29 cellular contexts compared by ENCODE assay signal in genomic region chr6:105941616-105942412, GRCh38.
DNase-seq lines count a peak whose midpoint lies in the region; ATAC-seq and TF ChIP-seq lines count a peak whose summit lies in the region.
"Had no signal": no experiment of that assay in that cellular context is flagged by ENCODE, and none has a peak within 500 bp of the region (broad histone marks: within the 10 kb centered on the region; RNA-seq: fewer than 3 reads in every experiment).

No MANE protein-coding gene starts in this region.

- no peak for DNase-seq in activated CD4-positive, alpha-beta T cell treated with anti-CD3 and anti-CD28 coated beads for 36 hours
- DNase-seq in activated CD4-positive, alpha-beta T cell treated with anti-CD3 and anti-CD28 coated beads, Interleukin-2, amount 10 ng/mL, durations not matched to agents 24 days and 14 days: no peak
- DNase-seq in M059J (ENCODE audit: low read depth) (peak; percentile 34), epithelial cell of esophagus (ENCODE audit: low read depth) (peak; percentile 29), osteoblast (ENCODE audit: insufficient read length, low spot score, missing footprints) (no peak), transverse colon (no peak)
- DNase-seq: 8988T; activated CD4-positive, alpha-beta T cell treated with anti-CD3 and anti-CD28 coated beads for 4 hours; activated naive CD4-positive, alpha-beta T cell treated with anti-CD3 and anti-CD28 coated beads for 36 hours; activated T-cell treated with anti-CD3 and anti-CD28 coated beads, Interleukin-2, amount 50 U/mL, for 48 hours; amygdala; CD4-positive, alpha-beta memory T cell; endodermal cell; hypothalamus; KBM-7; left lung; MV-4-11; NCI-H1694; NCI-H510A; stimulated activated naive CD8-positive, alpha-beta T cell treated with anti-CD3 and anti-CD28 coated beads, Interleukin-15, Interleukin-2, amounts not matched to agents 100 U/mL and 50 U/mL, for 24 hours; tibial artery had no signal

- H3K27ac ChIP-seq in osteoblast (ENCODE audit: low read depth, low read length) (no peak overlapping the region), transverse colon (no peak overlapping the region)
- H3K27ac ChIP-seq: cardiac muscle cell, coronary artery, esophagus muscularis mucosa, left lung, tibial artery had no signal

- H3K4me1 Mint-ChIP-seq in activated CD4-positive, alpha-beta T cell treated with anti-CD3 and anti-CD28 coated beads for 36 hours: peaks cover 11% of the 10 kb centered on the region
- H3K4me1 Mint-ChIP-seq in activated CD4-positive, alpha-beta T cell treated with anti-CD3 and anti-CD28 coated beads, Interleukin-2, amount 10 ng/mL, durations not matched to agents 24 days and 14 days: peaks cover 14% of the 10 kb centered on the region
- H3K4me1 Mint-ChIP-seq: GM23338 had no signal

- intact Hi-C loops in activated CD4-positive, alpha-beta T cell treated with anti-CD3 and anti-CD28 coated beads for 36 hours (cut with DNase I, micrococcal nuclease): no loop called here
- intact Hi-C loops in activated CD4-positive, alpha-beta T cell treated with anti-CD3 and anti-CD28 coated beads, Interleukin-2, amount 10 ng/mL, durations not matched to agents 24 days and 14 days (cut with micrococcal nuclease): no loop called here
- intact Hi-C loops in transverse colon (cut with DNase I; ENCODE audit: low total_unique reads): no loop called here

- POLR2A ChIA-PET in activated CD4-positive, alpha-beta T cell treated with anti-CD3 and anti-CD28 coated beads for 36 hours (lab: Charles Lee): interaction anchor here (0.7 kb wide), 1 partner anchor 25 kb away, joined by 3 read pairs; no protein-coding TSS in a partner anchor

- H3K36me3 Mint-ChIP-seq in activated CD4-positive, alpha-beta T cell treated with anti-CD3 and anti-CD28 coated beads for 36 hours (ENCODE audit: low read depth): no peaks in the 10 kb centered on the region
- H3K36me3 Mint-ChIP-seq in activated CD4-positive, alpha-beta T cell treated with anti-CD3 and anti-CD28 coated beads, Interleukin-2, amount 10 ng/mL, durations not matched to agents 24 days and 14 days (ENCODE audit: low read depth): peaks cover 2% of the 10 kb centered on the region
- H3K36me3 Mint-ChIP-seq: CD4-positive, alpha-beta memory T cell had no signal

- H3K27ac Mint-ChIP-seq in activated CD4-positive, alpha-beta T cell treated with anti-CD3 and anti-CD28 coated beads for 36 hours: no peak overlapping the region
- H3K27ac Mint-ChIP-seq in activated CD4-positive, alpha-beta T cell treated with anti-CD3 and anti-CD28 coated beads, Interleukin-2, amount 10 ng/mL, durations not matched to agents 24 days and 14 days: no peak overlapping the region
- H3K27ac Mint-ChIP-seq: activated naive CD4-positive, alpha-beta T cell treated with anti-CD3 and anti-CD28 coated beads for 36 hours; GM23338; progenitor cell of endocrine pancreas had no signal

- CTCF ChIA-PET in activated CD4-positive, alpha-beta T cell treated with anti-CD3 and anti-CD28 coated beads for 36 hours (lab: Charles Lee): interaction anchor here (0.7 kb wide), 1 partner anchor 35 kb away, joined by 3 read pairs; no protein-coding TSS in a partner anchor

- H3K4me3 ChIP-seq in epithelial cell of esophagus (ENCODE audit: low read length): no peak overlapping the region
- H3K4me3 ChIP-seq in osteoblast (ENCODE audit: insufficient read depth, low read length): no peak overlapping the region
- H3K4me3 ChIP-seq in transverse colon: no peak overlapping the region
- H3K4me3 ChIP-seq: cardiac muscle cell, coronary artery, esophagus muscularis mucosa, GM23338, left lung, tibial artery had no signal

- no peak for TF ChIP-seq EP300 in transverse colon (IDR thresholded peaks at IDR 0.05; ENCODE audit: low read depth)

- H3K4me3 Mint-ChIP-seq in activated CD4-positive, alpha-beta T cell treated with anti-CD3 and anti-CD28 coated beads for 36 hours: no peak overlapping the region
- H3K4me3 Mint-ChIP-seq in activated CD4-positive, alpha-beta T cell treated with anti-CD3 and anti-CD28 coated beads, Interleukin-2, amount 10 ng/mL, durations not matched to agents 24 days and 14 days: no peak overlapping the region
- H3K4me3 Mint-ChIP-seq: activated naive CD4-positive, alpha-beta T cell treated with anti-CD3 and anti-CD28 coated beads for 36 hours; CD4-positive, alpha-beta memory T cell; endodermal cell; GM23338 had no signal

- H2AFZ ChIP-seq in osteoblast (ENCODE audit: low read length): peak overlapping the region; percentile 14
- H2AFZ ChIP-seq: GM23338 had no signal

- WGBS in transverse colon (ENCODE audit: low coverage in 1 of 2), 2 donors: 78 to 87% methylated on average over 3 of the region's 3 CpGs

- no peaks in the 10 kb centered on the region for H4K20me1 ChIP-seq in osteoblast (ENCODE audit: insufficient read depth, low read length)

- TF ChIP-seq POLR2A in transverse colon (IDR thresholded peaks at IDR 0.05): no peak

- in situ Hi-C loops in transverse colon (cut with MboI; ENCODE audit: low pct_ligation_motif_present in 1 of 4, low pct_unique_long_range_greater_than_20kb in 1 of 4, low sequenced_read_pairs in 3 of 4): no loop called here

- no peaks in the 10 kb centered on the region for H3K79me2 ChIP-seq in osteoblast (ENCODE audit: insufficient read depth, low read length)

- no peaks in the 10 kb centered on the region for H3K9me3 Mint-ChIP-seq in activated CD4-positive, alpha-beta T cell treated with anti-CD3 and anti-CD28 coated beads for 36 hours (ENCODE audit: low read depth)
- peaks cover 15% of the 10 kb centered on the region for H3K9me3 Mint-ChIP-seq in activated CD4-positive, alpha-beta T cell treated with anti-CD3 and anti-CD28 coated beads, Interleukin-2, amount 10 ng/mL, durations not matched to agents 24 days and 14 days
- H3K9me3 Mint-ChIP-seq: activated naive CD4-positive, alpha-beta T cell treated with anti-CD3 and anti-CD28 coated beads for 36 hours; CD4-positive, alpha-beta memory T cell; GM23338 had no signal

- H3K4me2 ChIP-seq in osteoblast (ENCODE audit: insufficient read depth, low read length): no peak overlapping the region
- H3K4me2 ChIP-seq: GM23338 had no signal

- peak; percentile 64 for ATAC-seq in activated CD4-positive, alpha-beta T cell treated with anti-CD3 and anti-CD28 coated beads for 36 hours
- ATAC-seq in HG03520 (IDR thresholded peaks at IDR 0.05; ENCODE audit: unreplicated experiment): no peak
- ATAC-seq in HG03457 (IDR thresholded peaks at IDR 0.05; ENCODE audit: unreplicated experiment): no peak
- ATAC-seq: GM23338; left lung; sciatic nerve; stimulated activated naive CD8-positive, alpha-beta T cell treated with anti-CD3 and anti-CD28 coated beads, Interleukin-15, Interleukin-2, amounts not matched to agents 100 U/mL and 50 U/mL, for 24 hours had no signal

- peaks cover 13% of the 10 kb centered on the region for H3K27me3 Mint-ChIP-seq in activated CD4-positive, alpha-beta T cell treated with anti-CD3 and anti-CD28 coated beads for 36 hours
- peaks cover 5% of the 10 kb centered on the region for H3K27me3 Mint-ChIP-seq in activated CD4-positive, alpha-beta T cell treated with anti-CD3 and anti-CD28 coated beads, Interleukin-2, amount 10 ng/mL, durations not matched to agents 24 days and 14 days
- H3K27me3 Mint-ChIP-seq: progenitor cell of endocrine pancreas had no signal

- H3K9me3 ChIP-seq in osteoblast (ENCODE audit: low read depth, low read length) (no peaks in the 10 kb centered on the region), transverse colon (no peaks in the 10 kb centered on the region)
- H3K9me3 ChIP-seq: esophagus muscularis mucosa, left lung, tibial artery had no signal

- H3K27me3 ChIP-seq in osteoblast (ENCODE audit: insufficient read depth, low read length) (no peaks in the 10 kb centered on the region), transverse colon (no peaks in the 10 kb centered on the region)
- H3K27me3 ChIP-seq: esophagus muscularis mucosa, left lung, tibial artery had no signal

- TF ChIP-seq CTCF in epithelial cell of esophagus (IDR thresholded peaks at IDR 0.05; ENCODE audit: insufficient read depth, low read depth, low read length, missing control alignments) (no peak), osteoblast (IDR thresholded peaks at IDR 0.05; ENCODE audit: extremely low read depth, low read depth, low read length) (no peak), transverse colon (IDR thresholded peaks at IDR 0.05) (no peak)

- no peaks in the 10 kb centered on the region for H3K4me1 ChIP-seq in osteoblast (ENCODE audit: insufficient read depth, low read length)
- no peaks in the 10 kb centered on the region for H3K4me1 ChIP-seq in transverse colon
- H3K4me1 ChIP-seq: esophagus muscularis mucosa, left lung, tibial artery had no signal

- H3K36me3 ChIP-seq in osteoblast (ENCODE audit: insufficient read depth, low read length): no peaks in the 10 kb centered on the region
- no peaks in the 10 kb centered on the region for H3K36me3 ChIP-seq in transverse colon
- H3K36me3 ChIP-seq: cardiac muscle cell, esophagus muscularis mucosa, left lung, tibial artery had no signal

Comparison
In these comparisons a context has a peak if more than half of its experiments do, and no peak if none do; other contexts are left out.
1. DNase-seq: peak in M059J (single experiment) and epithelial cell of esophagus (single experiment); none in activated CD4-positive, alpha-beta T cell treated with anti-CD3 and anti-CD28 coated beads for 36 hours (single experiment), activated CD4-positive, alpha-beta T cell treated with anti-CD3 and anti-CD28 coated beads, Interleukin-2, amount 10 ng/mL, durations not matched to agents 24 days and 14 days (single experiment), osteoblast (single experiment) and transverse colon (single experiment).